In the genomic region with DNA sequence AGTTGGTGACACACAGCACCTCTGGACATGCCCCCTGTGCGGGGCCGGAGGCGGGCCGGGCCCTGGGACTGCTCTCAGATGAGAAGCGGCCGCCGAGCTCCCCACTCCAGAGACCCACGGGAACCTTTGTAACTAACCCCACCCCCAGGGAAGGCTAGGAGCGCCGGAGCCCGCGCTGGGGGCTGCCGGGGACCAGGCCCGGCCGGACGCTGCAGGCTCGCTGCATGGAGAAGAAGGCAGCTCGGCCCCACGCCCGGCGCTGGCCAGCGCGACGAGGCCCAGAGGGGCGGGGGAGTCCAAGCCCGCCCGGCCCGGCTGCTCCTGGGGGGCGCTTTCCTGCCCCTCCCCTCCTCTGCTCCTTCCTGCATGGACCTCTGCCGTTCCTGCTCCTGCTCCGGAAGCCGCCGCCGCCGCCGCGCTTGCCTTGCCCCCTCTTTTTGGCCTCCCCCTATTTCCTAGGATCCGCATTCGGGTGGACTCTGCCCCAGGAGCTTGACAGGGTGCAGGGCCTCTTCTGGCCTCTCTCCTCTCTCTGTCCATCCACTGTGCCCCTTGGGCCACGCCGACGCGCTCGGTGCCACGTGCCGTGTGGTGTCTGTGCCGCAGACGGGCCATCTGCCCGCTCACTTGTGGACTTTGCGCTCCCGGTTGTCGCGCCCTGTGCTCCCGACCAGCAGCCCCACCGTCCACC, we compare ENCODE assay signal across 22 cellular contexts. TPM values are rescaled to one million over a fixed set of nuclear protein-coding genes. Genes with fewer than 3 reads are reported as not detected.
"Had no signal": no experiment of that assay in that cellular context is flagged by ENCODE, and none has a peak within 500 bp of the region (broad histone marks: within the 10 kb centered on the region; RNA-seq: fewer than 3 reads in every experiment).

No MANE protein-coding gene starts in this region.

- H3K9me3 ChIP-seq: esophagus squamous epithelium, left ventricle myocardium inferior, neutrophil, sigmoid colon had no signal

- DNase-seq: effector memory CD8-positive, alpha-beta T cell; foreskin fibroblast; immature natural killer cell; left ventricle myocardium inferior; sigmoid colon; stimulated activated CD4-positive, alpha-beta T cell treated with anti-CD3 and anti-CD28 coated beads, Interleukin-2, amount 100 ng/mL, for 24 hours; stimulated activated CD4-positive, alpha-beta T cell treated with anti-CD3 and anti-CD28 coated beads, Interleukin-4, amount 100 ng/mL, for 4 hours; stimulated activated naive B cell treated with anti-CD40 and anti-IgM and Interleukin-4, amounts not matched to agents 10 μg/mL and 1 μg/mL and 100 μg/mL, for 72 hours; trophoblast cell had no signal

- FAIRE-seq: colon had no signal

- H3K27ac ChIP-seq: esophagus squamous epithelium, neutrophil, sigmoid colon, skin epidermis had no signal

- H3K4me3 ChIP-seq: esophagus squamous epithelium, left ventricle myocardium inferior, lung, sigmoid colon, skin epidermis had no signal

- H3K27me3 ChIP-seq: esophagus squamous epithelium, neutrophil, sigmoid colon had no signal

RNA-seq across cellular contexts. Expression of gene GBX1, which starts 44.6 kb away (rescaled TPM):
- total RNA-seq: epithelial cell of proximal tubule; esophagus squamous epithelium; lung; mesenteric fat pad; mononuclear cell; naive thymus-derived CD4-positive, alpha-beta T cell; osteocyte; pulmonary artery endothelial cell; sigmoid colon; urinary bladder had no signal
- polyA plus RNA-seq: immature natural killer cell; keratinocyte; lung; naive thymus-derived CD4-positive, alpha-beta T cell; sigmoid colon; urinary bladder had no signal
